Comparison of ENCODE assay signal across 8 cellular contexts in the genomic region with DNA sequence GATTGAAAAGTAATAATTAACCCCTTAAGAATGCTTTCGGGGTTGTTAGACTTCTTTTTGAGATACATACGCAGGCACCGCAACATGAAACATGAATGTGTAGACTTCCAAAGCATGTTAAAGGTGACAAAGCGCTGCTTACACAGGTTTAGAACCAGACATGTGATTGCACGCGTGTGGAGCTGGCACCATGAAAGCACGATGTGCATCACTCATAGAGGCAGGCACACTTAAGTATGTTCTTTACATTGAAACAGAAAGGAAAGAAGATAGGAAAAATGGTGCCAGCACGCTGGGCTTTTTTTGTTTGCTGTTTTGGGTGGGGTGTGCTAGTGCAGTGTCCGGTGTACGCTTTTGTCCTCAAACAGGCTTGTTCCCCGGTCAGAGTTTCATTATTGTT.
DNase-seq lines count a peak whose midpoint lies in the region; ATAC-seq, FAIRE-seq and TF ChIP-seq lines count a peak whose summit lies in the region.

No MANE protein-coding gene starts in this region.

- peaks cover 74% of the 10 kb centered on the region for H3K27me3 Mint-ChIP-seq in mesothelial cell of epicardium (ENCODE audit: low read depth)

- no peak for DNase-seq in A549 (ENCODE audit: low read depth in 1 of 2, low spot score in 1 of 2)
- DNase-seq in HT-29 (ENCODE audit: low spot score): peak; percentile 74
- DNase-seq in astrocyte of the spinal cord (ENCODE audit: low read depth, low spot score): peak; percentile 36
- DNase-seq in lung microvascular endothelial cell (ENCODE audit: low read depth in 2 of 2): peak; percentile 63 to 76
- DNase-seq in globus pallidus (ENCODE audit: low spot score): no peak
- no peak for DNase-seq in mesothelial cell of epicardium (ENCODE audit: low spot score in 2 of 2, unreplicated experiment in 2 of 2)

- H3K27ac ChIP-seq in A549: peak overlapping the region; percentile 99 to 100

- ATAC-seq in A549: no peak
- no peak for ATAC-seq in GM18873 (IDR thresholded peaks at IDR 0.05; ENCODE audit: low FRiP score, unreplicated experiment)
- no peak for ATAC-seq in GM19395 (IDR thresholded peaks at IDR 0.05; ENCODE audit: unreplicated experiment)

- TF ChIP-seq CTCF in A549 (IDR thresholded peaks at IDR 0.05) (no peak), astrocyte of the spinal cord (IDR thresholded peaks at IDR 0.05; ENCODE audit: low read depth, low read length) (no peak), mesothelial cell of epicardium (IDR thresholded peaks at IDR 0.05; ENCODE audit: unreplicated experiment) (no peak)

- H3K9me3 Mint-ChIP-seq in mesothelial cell of epicardium: no peaks in the 10 kb centered on the region

- TF ChIP-seq POLR2A in A549 (IDR thresholded peaks at IDR 0.05; ENCODE audit: low read length): no peak

- H3K4me3 ChIP-seq in A549 (peak overlapping the region; percentile 32), astrocyte of the spinal cord (ENCODE audit: low read depth, low read length) (no peak overlapping the region)

- peaks cover 3% of the 10 kb centered on the region for H3K36me3 Mint-ChIP-seq in mesothelial cell of epicardium

- in situ Hi-C loops in astrocyte of the spinal cord (cut with HindIII; ENCODE audit: low sequenced_read_pairs): no loop called here

- peak overlapping the region; percentile 96 for H3K4me2 ChIP-seq in A549

- CTCF ChIA-PET in A549 (lab: Yijun Ruan, JAX): interaction anchor here (1.2 kb wide), 1 partner anchor 60 kb away, joined by 4 read pairs; no protein-coding TSS in a partner anchor

- no peak for TF ChIP-seq RAD21 in A549 (conservative IDR thresholded peaks at IDR 0.05 in 1 of 2, IDR thresholded peaks at IDR 0.05 in 1 of 2)

- no peak for FAIRE-seq in A549 (lab: Jason Lieb, UNC)

- 2% methylated on average over 11 of the region's 11 CpGs for WGBS in A549 (ENCODE audit: missing lambda C conversion rate)

- peaks cover 7% of the 10 kb centered on the region for H3K4me1 Mint-ChIP-seq in mesothelial cell of epicardium

- H3K4me1 ChIP-seq in A549: peaks cover 20% of the 10 kb centered on the region

- no peak overlapping the region for H3K4me3 Mint-ChIP-seq in mesothelial cell of epicardium

- no peak overlapping the region for H3K27ac Mint-ChIP-seq in mesothelial cell of epicardium

- POLR2A ChIA-PET in A549 (lab: Yijun Ruan, JAX): interaction anchor here (0.7 to 0.9 kb wide), 3 partner anchors 12 to 53 kb away, joined by 3 read pairs; no protein-coding TSS in a partner anchor

- TF ChIP-seq EP300 in A549 (IDR thresholded peaks at IDR 0.05): no peak

- H3K9me3 ChIP-seq in A549: no peaks in the 10 kb centered on the region

TF ChIP-seq in A549, 52 proteins besides CTCF, POLR2A, EP300 and RAD21:
- TF ChIP-seq JUN (IDR thresholded peaks at IDR 0.05) (0 out of 5 replicates have a peak, but pooled peaks of 1 of the 2 experiments have one; percentile 13), CHD4 (IDR thresholded peaks at IDR 0.05; ENCODE audit: borderline replicate concordance) (no peak)
- TF ChIP-seq, protein P1, sequence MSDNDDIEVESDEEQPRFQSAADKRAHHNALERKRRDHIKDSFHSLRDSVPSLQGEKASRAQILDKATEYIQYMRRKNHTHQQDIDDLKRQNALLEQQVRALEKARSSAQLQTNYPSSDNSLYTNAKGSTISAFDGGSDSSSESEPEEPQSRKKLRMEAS (IDR thresholded peaks at IDR 0.05): 0 out of 2 replicates have a peak, but pooled peaks have one; percentile 18

Comparison
In these comparisons a context has a peak if more than half of its experiments do, and no peak if none do; other contexts are left out.
1. DNase-seq: peak in HT-29 (single experiment), astrocyte of the spinal cord (single experiment) and lung microvascular endothelial cell (2 of 2); none in A549 (0 of 2), globus pallidus (single experiment) and mesothelial cell of epicardium (0 of 2).